33 cellular contexts compared by ENCODE assay signal in genomic region chr6:44442235-44442634, GRCh38.
"Had no signal": no experiment of that assay in that cellular context is flagged by ENCODE, and none has a peak within 500 bp of the region (broad histone marks: within the 10 kb centered on the region; RNA-seq: fewer than 3 reads in every experiment).

No MANE protein-coding gene starts in this region.

- H3K27ac ChIP-seq: ascending aorta, cardiac muscle cell, colonic mucosa, Peyer's patch had no signal

- H3K4me1 Mint-ChIP-seq: central memory CD8-positive, alpha-beta T cell; WTC11 had no signal

- H3K27me3 Mint-ChIP-seq: activated CD4-positive, alpha-beta T cell treated with anti-CD3 and anti-CD28 coated beads for 36 hours; activated CD4-positive, alpha-beta T cell treated with anti-CD3 and anti-CD28 coated beads, Interleukin-2, amount 10 ng/mL, durations not matched to agents 7 days and 5 days; activated naive CD4-positive, alpha-beta T cell treated with anti-CD3 and anti-CD28 coated beads, Interleukin-2, amount 50 U/mL, for 24 hours; activated naive CD8-positive, alpha-beta T cell treated with anti-CD3 and anti-CD28 coated beads, Interleukin-2, amount 10 ng/mL, durations not matched to agents 7 days and 5 days; activated T-cell treated with anti-CD3 and anti-CD28 coated beads, Interleukin-2, amount 50 U/mL, for 24 hours; central memory CD8-positive, alpha-beta T cell; T-cell had no signal

- ATAC-seq: activated CD4-positive, alpha-beta T cell treated with anti-CD3 and anti-CD28 coated beads for 36 hours; activated CD4-positive, CD25-positive, alpha-beta regulatory T cell treated with anti-CD3 and anti-CD28 coated beads, Interleukin-2, amount 50 U/mL, for 24 hours; activated CD8-positive, alpha-beta T cell treated with anti-CD3 and anti-CD28 coated beads, Interleukin-2, amount 10 ng/mL, durations not matched to agents 7 days and 5 days; PC-3; SK-N-SH treated with all-trans-retinoic acid at 6 μM for 48 hours; T-cell; WTC11 had no signal

- DNase-seq: activated CD4-positive, alpha-beta T cell treated with anti-CD3 and anti-CD28 coated beads for 36 hours; activated CD4-positive, alpha-beta T cell treated with anti-CD3 and anti-CD28 coated beads, Interleukin-2, amount 10 ng/mL, durations not matched to agents 7 days and 5 days; activated CD4-positive, alpha-beta T cell treated with anti-CD3 and anti-CD28 coated beads, Interleukin-2, amount 50 U/mL, for 48 hours; activated CD8-positive, alpha-beta T cell treated with anti-CD3 and anti-CD28 coated beads, Interleukin-2, amount 10 ng/mL, durations not matched to agents 7 days and 5 days; activated gamma-delta T cell; activated naive CD4-positive, alpha-beta T cell treated with Interleukin-2 at 50 U/mL for 16 hours; activated naive CD8-positive, alpha-beta T cell treated with anti-CD3 and anti-CD28 coated beads, Interleukin-2, amount 10 ng/mL, durations not matched to agents 7 days and 5 days; activated T-cell treated with anti-CD3 and anti-CD28 coated beads, Interleukin-2, amount 50 U/mL, for 24 hours; amygdala; colonic mucosa; NCI-H1092 treated with DMSO at 0.1 percent for 48 hours; NCI-H1417; NCI-H146; NCI-H187; NCI-H2029 treated with DMSO at 0.1 percent for 48 hours; NCI-H2107; NCI-H2171; NCI-H510A; NCI-H69; Peyer's patch; RPMI8226; SHP77 treated with DMSO at 0.1 percent for 48 hours; T-cell; T-helper 9 cell had no signal

- H3K27ac Mint-ChIP-seq: activated CD4-positive, alpha-beta T cell treated with anti-CD3 and anti-CD28 coated beads for 36 hours; activated CD4-positive, alpha-beta T cell treated with anti-CD3 and anti-CD28 coated beads, Interleukin-2, amount 10 ng/mL, durations not matched to agents 7 days and 5 days; activated CD8-positive, alpha-beta T cell treated with anti-CD3 and anti-CD28 coated beads, Interleukin-2, amount 10 ng/mL, durations not matched to agents 7 days and 5 days; activated naive CD8-positive, alpha-beta T cell treated with anti-CD3 and anti-CD28 coated beads, Interleukin-2, amount 10 ng/mL, durations not matched to agents 7 days and 5 days; activated T-cell treated with anti-CD3 and anti-CD28 coated beads, Interleukin-2, amount 50 U/mL, for 24 hours; activated T-helper 2 cell treated with anti-CD3 and anti-CD28 coated beads, Interferon-gamma antibody, Interleukin-2, Interleukin-4, amounts not matched to agents 10 μg/mL and 5 μg/mL and 100 μg/mL, durations not matched to agents 14 hours and 24 hours and 36 hours; T-cell; WTC11 had no signal

- H3K4me1 ChIP-seq: ascending aorta, colonic mucosa, Peyer's patch had no signal

- H3K36me3 ChIP-seq: colonic mucosa had no signal

- H3K9me3 ChIP-seq: colonic mucosa had no signal

- H3K27me3 ChIP-seq: ascending aorta, cardiac muscle cell, colonic mucosa, Peyer's patch had no signal

- H3K4me3 ChIP-seq: ascending aorta, cardiac muscle cell, colonic mucosa, Peyer's patch had no signal

- H3K4me3 Mint-ChIP-seq: activated CD4-positive, alpha-beta T cell treated with anti-CD3 and anti-CD28 coated beads for 36 hours; activated CD4-positive, alpha-beta T cell treated with anti-CD3 and anti-CD28 coated beads, Interleukin-2, amount 10 ng/mL, durations not matched to agents 7 days and 5 days; activated CD8-positive, alpha-beta T cell treated with anti-CD3 and anti-CD28 coated beads, Interleukin-2, amount 10 ng/mL, durations not matched to agents 7 days and 5 days; activated naive CD4-positive, alpha-beta T cell treated with anti-CD3 and anti-CD28 coated beads, Interleukin-2, amount 50 U/mL, for 24 hours; activated naive CD8-positive, alpha-beta T cell treated with anti-CD3 and anti-CD28 coated beads, Interleukin-2, amount 10 ng/mL, durations not matched to agents 7 days and 5 days; activated T-cell treated with anti-CD3 and anti-CD28 coated beads, Interleukin-2, amount 50 U/mL, for 24 hours; central memory CD8-positive, alpha-beta T cell; T-cell; WTC11 had no signal
